20 cellular contexts compared by ENCODE assay signal in genomic region chr18:54203914-54204313, GRCh38. TPM values are rescaled to one million over a fixed set of nuclear protein-coding genes. Genes with fewer than 3 reads are reported as not detected.
DNase-seq lines count a peak whose midpoint lies in the region; ATAC-seq and TF ChIP-seq lines count a peak whose summit lies in the region.
"Had no signal": no experiment of that assay in that cellular context is flagged by ENCODE, and none has a peak within 500 bp of the region (broad histone marks: within the 10 kb centered on the region; RNA-seq: fewer than 3 reads in every experiment).

No MANE protein-coding gene starts in this region.

- peak overlapping the region; percentile 77 for H3K27ac Mint-ChIP-seq in nephron progenitor cell

- intact Hi-C loops in ovary (cut with DNase I), result no loop called here

- H3K27me3 ChIP-seq in gastroesophageal sphincter (no peaks in the 10 kb centered on the region), ovary (no peaks in the 10 kb centered on the region)
- H3K27me3 ChIP-seq: hepatocyte, testis had no signal

- H3K9me3 ChIP-seq in gastroesophageal sphincter (no peaks in the 10 kb centered on the region), ovary (no peaks in the 10 kb centered on the region)
- H3K9me3 ChIP-seq: testis had no signal

- ATAC-seq in GM18861 (IDR thresholded peaks at IDR 0.05; ENCODE audit: unreplicated experiment), result peak; percentile 90
- ATAC-seq in GM21619 (IDR thresholded peaks at IDR 0.05; ENCODE audit: unreplicated experiment), result peak; percentile 71
- peak; percentile 72 for ATAC-seq in HG03378 (IDR thresholded peaks at IDR 0.05; ENCODE audit: unreplicated experiment)
- ATAC-seq in GM21723 (IDR thresholded peaks at IDR 0.05; ENCODE audit: unreplicated experiment), result no peak
- no peak for ATAC-seq in gastroesophageal sphincter
- ATAC-seq: effector memory CD8-positive, alpha-beta T cell; Panc1 had no signal

- H3K4me1 ChIP-seq in gastroesophageal sphincter, result peaks cover 0 to 23% (median 0%) of the 10 kb centered on the region in 3 donors
- peaks cover 1% of the 10 kb centered on the region for H3K4me1 ChIP-seq in ovary (ENCODE audit: insufficient read depth)

- H3K27me3 Mint-ChIP-seq in nephron progenitor cell (ENCODE audit: low read depth, poor library complexity), result no peaks in the 10 kb centered on the region
- H3K27me3 Mint-ChIP-seq: effector memory CD8-positive, alpha-beta T cell had no signal

- peaks cover 23% of the 10 kb centered on the region for H3K4me1 Mint-ChIP-seq in nephron progenitor cell

- H3K36me3 ChIP-seq in gastroesophageal sphincter, result peaks cover 0 to 40% of the 10 kb centered on the region in 2 donors
- H3K36me3 ChIP-seq in ovary, result no peaks in the 10 kb centered on the region

- H3K4me3 Mint-ChIP-seq in nephron progenitor cell, result no peak overlapping the region
- H3K4me3 Mint-ChIP-seq: effector memory CD8-positive, alpha-beta T cell; H9 had no signal

- TF ChIP-seq CTCF in nephron progenitor cell (IDR thresholded peaks at IDR 0.05) (no peak), gastroesophageal sphincter (IDR thresholded peaks at IDR 0.05) (no peak), ovary (IDR thresholded peaks at IDR 0.05) (no peak)

- no peaks in the 10 kb centered on the region for H3K9me3 Mint-ChIP-seq in nephron progenitor cell
- H3K9me3 Mint-ChIP-seq: effector memory CD8-positive, alpha-beta T cell; H9 had no signal

- no peak for TF ChIP-seq EP300 in gastroesophageal sphincter (IDR thresholded peaks at IDR 0.05)
- TF ChIP-seq EP300 in ovary (IDR thresholded peaks at IDR 0.05), result no peak

- H3K27ac ChIP-seq in gastroesophageal sphincter (no peak overlapping the region), ovary (no peak overlapping the region)
- H3K27ac ChIP-seq: hepatocyte, testis had no signal

- H3K36me3 Mint-ChIP-seq in nephron progenitor cell (ENCODE audit: low read depth), result peaks cover 66% of the 10 kb centered on the region

- DNase-seq in nephron progenitor cell, result no peak
- no peak for DNase-seq in ovary
- DNase-seq: activated effector memory CD4-positive, alpha-beta T cell treated with Interleukin-2 at 50 U/mL for 16 hours; amniotic stem cell; central memory CD4-positive, alpha-beta T cell; DND-41; effector memory CD8-positive, alpha-beta T cell; H9; NCI-H1930; NCI-H526 treated with DMSO at 0.1 percent for 48 hours; stimulated activated CD4-positive, alpha-beta T cell treated with anti-CD3 and anti-CD28 coated beads, Interleukin-4, amount 100 ng/mL, for 1 hour; stimulated activated CD8-positive, alpha-beta memory T cell treated with anti-CD3 and anti-CD28 coated beads, Interleukin-4, amount 100 ng/mL, for 48 hours; testis had no signal

- TF ChIP-seq POLR2A in gastroesophageal sphincter (IDR thresholded peaks at IDR 0.05), result no peak
- TF ChIP-seq POLR2A in ovary (IDR thresholded peaks at IDR 0.05), result no peak

- H3K4me3 ChIP-seq in gastroesophageal sphincter (no peak overlapping the region), ovary (no peak overlapping the region)
- H3K4me3 ChIP-seq: hepatocyte, testis had no signal

RNA-seq across cellular contexts. Expression of gene MBD2, which starts 20.6 kb away (rescaled TPM):
- total RNA-seq in gastroesophageal sphincter (10 to 100 TPM; 29.5 to 48.5 (median 36.1) TPM), ovary (10 to 100 TPM; 21.9 to 59.0 (median 45.0) TPM)
- polyA plus RNA-seq in ovary, result 10 to 100 TPM; 27.3 to 54.4 TPM

Comparison
In these comparisons a context has a peak if more than half of its experiments do, and no peak if none do; other contexts are left out.
1. ATAC-seq: peak in GM18861 (single experiment), GM21619 (single experiment) and HG03378 (single experiment); none in GM21723 (single experiment) and gastroesophageal sphincter (single experiment).